Comparison of ENCODE assay signal across 1 cellular context in genomic region chr12:132528564-132529106, GRCh38.
TF ChIP-seq lines count a peak whose summit lies in the region.

No MANE protein-coding gene starts in this region.

TF ChIP-seq in IMR-90, 13 proteins besides CTCF, POLR2A, EP300 and RAD21 (continued from another document):
- no peak for TF ChIP-seq USF2 (IDR thresholded peaks at IDR 0.05; ENCODE audit: low read depth, low read length)
- TF ChIP-seq SMC3 (IDR thresholded peaks at IDR 0.05; ENCODE audit: low read depth, low read length) = no peak
- TF ChIP-seq RFX5 (IDR thresholded peaks at IDR 0.05; ENCODE audit: low read depth, low read length) = no peak
- no peak for TF ChIP-seq RCOR1 (IDR thresholded peaks at IDR 0.05; ENCODE audit: insufficient replicate concordance, low read length)
- no peak for TF ChIP-seq FOS (IDR thresholded peaks at IDR 0.05; ENCODE audit: low read depth, low read length)
- no peak for TF ChIP-seq MAFK (IDR thresholded peaks at IDR 0.05; ENCODE audit: low read depth, low read length)
- no peak for TF ChIP-seq NFE2L2 (IDR thresholded peaks at IDR 0.05; ENCODE audit: low read depth, low read length)
- no peak for TF ChIP-seq ELK1 (IDR thresholded peaks at IDR 0.05; ENCODE audit: borderline replicate concordance, low read depth, low read length)
- TF ChIP-seq CHD1 (IDR thresholded peaks at IDR 0.05; ENCODE audit: low read depth, low read length) = no peak
- no peak for TF ChIP-seq MXI1 (IDR thresholded peaks at IDR 0.05; ENCODE audit: borderline replicate concordance, low read depth, low read length)
- no peak for TF ChIP-seq BHLHE40 (IDR thresholded peaks at IDR 0.05; ENCODE audit: low read depth, low read length)
- TF ChIP-seq CEBPB (IDR thresholded peaks at IDR 0.05; ENCODE audit: low read depth, low read length) = no peak
